Comparison of ENCODE assay signal across 28 cellular contexts in the genomic region with DNA sequence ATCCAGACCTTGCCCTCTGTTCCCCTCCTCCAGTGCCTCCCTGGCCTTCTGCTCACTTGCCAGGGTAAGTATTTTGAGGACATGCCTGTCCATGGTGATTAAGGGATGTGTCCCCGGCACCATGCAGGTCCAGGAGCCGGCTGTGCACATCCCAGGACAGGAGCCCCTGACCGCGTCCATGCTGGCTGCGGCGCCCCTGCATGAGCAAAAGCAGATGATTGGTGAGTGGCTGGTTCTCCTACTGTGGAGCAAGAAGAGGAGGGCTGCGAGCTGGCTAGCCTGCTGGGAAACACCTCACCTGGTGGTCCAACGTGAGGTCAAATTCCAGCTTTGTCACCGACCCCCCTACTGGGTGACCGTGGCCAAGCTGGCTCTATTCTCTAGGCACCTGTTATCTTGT.
"Had no signal": no experiment of that assay in that cellular context is flagged by ENCODE, and none has a peak within 500 bp of the region (broad histone marks: within the 10 kb centered on the region; RNA-seq: fewer than 3 reads in every experiment).

No MANE protein-coding gene starts in this region.

- H3K36me3 ChIP-seq: colonic mucosa had no signal

- ATAC-seq: activated CD4-positive, alpha-beta T cell treated with anti-CD3 and anti-CD28 coated beads for 36 hours; activated T-cell treated with anti-CD3 and anti-CD28 coated beads, Interleukin-2, amount 50 U/mL, for 4 hours; activated T-helper 17 cell treated with anti-CD3 and anti-CD28 coated beads, Interleukin-2, amount 50 U/mL, for 72 hours; body of pancreas; esophagus mucosa; T-helper 17 cell had no signal

- H3K4me1 ChIP-seq: body of pancreas, colonic mucosa had no signal

- H3K4me3 Mint-ChIP-seq: activated CD4-positive, alpha-beta memory T cell treated with anti-CD3 and anti-CD28 coated beads for 36 hours; activated CD4-positive, alpha-beta T cell treated with anti-CD3 and anti-CD28 coated beads for 36 hours; activated CD4-positive, alpha-beta T cell treated with anti-CD3 and anti-CD28 coated beads, Interleukin-2, amount 10 ng/mL, durations not matched to agents 24 days and 14 days; activated naive CD4-positive, alpha-beta T cell treated with anti-CD3 and anti-CD28 coated beads, Interleukin-2, amount 50 U/mL, for 24 hours; activated naive CD8-positive, alpha-beta T cell treated with anti-CD3 and anti-CD28 coated beads, Interleukin-2, amount 10 ng/mL, durations not matched to agents 7 days and 5 days; activated T-cell treated with anti-CD3 and anti-CD28 coated beads, Interleukin-2, amount 50 U/mL, for 4 hours; activated T-helper 17 cell treated with anti-CD3 and anti-CD28 coated beads, Interleukin-2, amount 50 U/mL, for 72 hours; T-helper 17 cell; T-helper 2 cell treated with Interferon-gamma antibody and Interleukin-4, amounts not matched to agents 5 μg/mL and 100 μg/mL, for 36 hours had no signal

- DNase-seq: activated CD4-positive, alpha-beta memory T cell treated with anti-CD3 and anti-CD28 coated beads for 36 hours; activated CD4-positive, alpha-beta T cell treated with anti-CD3 and anti-CD28 coated beads for 36 hours; activated CD4-positive, alpha-beta T cell treated with anti-CD3 and anti-CD28 coated beads, Interleukin-2, amount 10 ng/mL, durations not matched to agents 24 days and 14 days; activated CD4-positive, CD25-positive, alpha-beta regulatory T cell; activated CD4-positive, CD25-positive, alpha-beta regulatory T cell treated with anti-CD3 and anti-CD28 coated beads, Interleukin-2, amount 50 U/mL, for 72 hours; activated CD8-positive, alpha-beta memory T cell treated with anti-CD3 and anti-CD28 coated beads for 24 hours; activated effector memory CD4-positive, alpha-beta T cell treated with Interleukin-2 at 50 U/mL for 16 hours; activated gamma-delta T cell treated with Interleukin-2 at 50 U/mL for 16 hours; activated naive CD4-positive, alpha-beta T cell treated with Interleukin-2 at 50 U/mL for 16 hours; activated naive CD8-positive, alpha-beta T cell treated with anti-CD3 and anti-CD28 coated beads, Interleukin-2, amount 10 ng/mL, durations not matched to agents 7 days and 5 days; activated T-cell treated with anti-CD3 and anti-CD28 coated beads, Interleukin-2, amount 50 U/mL, for 4 hours; amniotic stem cell; anterior cingulate cortex; body of pancreas; central memory CD4-positive, alpha-beta T cell; cerebellar nuclear complex; colonic mucosa; effector CD8-positive, alpha-beta T cell; foreskin fibroblast; head of caudate nucleus; T-helper 1 cell; T-helper 17 cell; T1000 had no signal

- H3K27me3 ChIP-seq: body of pancreas, cardiac muscle cell, colonic mucosa had no signal

- H3K4me1 Mint-ChIP-seq: activated naive CD4-positive, alpha-beta T cell treated with anti-CD3 and anti-CD28 coated beads, Interleukin-2, amount 50 U/mL, for 24 hours; activated naive CD8-positive, alpha-beta T cell treated with anti-CD3 and anti-CD28 coated beads, Interleukin-2, amount 10 ng/mL, durations not matched to agents 7 days and 5 days; activated T-helper 17 cell treated with anti-CD3 and anti-CD28 coated beads, Interleukin-2, amount 50 U/mL, for 72 hours had no signal

- H3K27ac ChIP-seq: body of pancreas, cardiac muscle cell, colonic mucosa had no signal

- H3K27ac Mint-ChIP-seq: activated CD4-positive, alpha-beta memory T cell treated with anti-CD3 and anti-CD28 coated beads for 36 hours; activated CD4-positive, alpha-beta T cell treated with anti-CD3 and anti-CD28 coated beads for 36 hours; activated CD4-positive, alpha-beta T cell treated with anti-CD3 and anti-CD28 coated beads, Interleukin-2, amount 10 ng/mL, durations not matched to agents 24 days and 14 days; activated naive CD4-positive, alpha-beta T cell treated with anti-CD3 and anti-CD28 coated beads, Interleukin-2, amount 50 U/mL, for 24 hours; activated naive CD8-positive, alpha-beta T cell treated with anti-CD3 and anti-CD28 coated beads, Interleukin-2, amount 10 ng/mL, durations not matched to agents 7 days and 5 days; activated T-helper 17 cell treated with anti-CD3 and anti-CD28 coated beads, Interleukin-2, amount 50 U/mL, for 72 hours; T-helper 17 cell; T-helper 2 cell treated with Interferon-gamma antibody and Interleukin-4, amounts not matched to agents 5 μg/mL and 100 μg/mL, for 36 hours had no signal

- H3K9me3 ChIP-seq: body of pancreas, colonic mucosa had no signal

- H3K9me3 Mint-ChIP-seq: activated CD4-positive, alpha-beta memory T cell treated with anti-CD3 and anti-CD28 coated beads for 36 hours; activated CD4-positive, alpha-beta T cell treated with anti-CD3 and anti-CD28 coated beads, Interleukin-2, amount 10 ng/mL, durations not matched to agents 24 days and 14 days; activated naive CD4-positive, alpha-beta T cell treated with anti-CD3 and anti-CD28 coated beads, Interleukin-2, amount 50 U/mL, for 24 hours; activated naive CD8-positive, alpha-beta T cell treated with anti-CD3 and anti-CD28 coated beads, Interleukin-2, amount 10 ng/mL, durations not matched to agents 7 days and 5 days; activated T-cell treated with anti-CD3 and anti-CD28 coated beads, Interleukin-2, amount 50 U/mL, for 4 hours; activated T-helper 17 cell treated with anti-CD3 and anti-CD28 coated beads, Interleukin-2, amount 50 U/mL, for 72 hours; T-helper 2 cell treated with Interferon-gamma antibody and Interleukin-4, amounts not matched to agents 5 μg/mL and 100 μg/mL, for 36 hours had no signal

- H3K4me3 ChIP-seq: body of pancreas, cardiac muscle cell, colonic mucosa had no signal

- H3K27me3 Mint-ChIP-seq: activated CD4-positive, alpha-beta memory T cell treated with anti-CD3 and anti-CD28 coated beads for 36 hours; activated CD4-positive, alpha-beta T cell treated with anti-CD3 and anti-CD28 coated beads for 36 hours; activated CD4-positive, alpha-beta T cell treated with anti-CD3 and anti-CD28 coated beads, Interleukin-2, amount 10 ng/mL, durations not matched to agents 24 days and 14 days; activated naive CD4-positive, alpha-beta T cell treated with anti-CD3 and anti-CD28 coated beads, Interleukin-2, amount 50 U/mL, for 24 hours; activated naive CD8-positive, alpha-beta T cell treated with anti-CD3 and anti-CD28 coated beads, Interleukin-2, amount 10 ng/mL, durations not matched to agents 7 days and 5 days; activated T-helper 17 cell treated with anti-CD3 and anti-CD28 coated beads, Interleukin-2, amount 50 U/mL, for 72 hours; T-helper 17 cell had no signal
